ENCODE assay signal across 26 cellular contexts in genomic region chr12:19419086-19419485, GRCh38.
"Had no signal": no experiment of that assay in that cellular context is flagged by ENCODE, and none has a peak within 500 bp of the region (broad histone marks: within the 10 kb centered on the region; RNA-seq: fewer than 3 reads in every experiment).

No MANE protein-coding gene starts in this region.

- H3K4me3 Mint-ChIP-seq: activated CD4-positive, alpha-beta memory T cell treated with anti-CD3 and anti-CD28 coated beads for 36 hours; activated CD4-positive, alpha-beta T cell treated with anti-CD3 and anti-CD28 coated beads for 36 hours; activated CD4-positive, alpha-beta T cell treated with anti-CD3 and anti-CD28 coated beads, Interleukin-2, amount 10 ng/mL, durations not matched to agents 24 days and 14 days; activated CD8-positive, alpha-beta T cell treated with anti-CD3 and anti-CD28 coated beads, Interleukin-2, amount 10 ng/mL, durations not matched to agents 7 days and 5 days; activated naive CD8-positive, alpha-beta T cell; activated T-cell treated with anti-CD3 and anti-CD28 coated beads, Interleukin-2, amount 50 U/mL, for 4 hours; activated T-helper 17 cell treated with anti-CD3 and anti-CD28 coated beads, Interleukin-2, amount 50 U/mL, for 72 hours; central memory CD8-positive, alpha-beta T cell; effector memory CD8-positive, alpha-beta T cell had no signal

- H3K27ac ChIP-seq: brain microvascular endothelial cell, coronary artery, epithelial cell of prostate, esophagus squamous epithelium, gastroesophageal sphincter had no signal

- ATAC-seq: activated CD4-positive, alpha-beta T cell treated with anti-CD3 and anti-CD28 coated beads for 36 hours; activated CD8-positive, alpha-beta T cell treated with anti-CD3 and anti-CD28 coated beads, Interleukin-2, amount 10 ng/mL, durations not matched to agents 7 days and 5 days; activated T-cell treated with anti-CD3 and anti-CD28 coated beads, Interleukin-2, amount 50 U/mL, for 4 hours; activated T-helper 17 cell treated with anti-CD3 and anti-CD28 coated beads, Interleukin-2, amount 50 U/mL, for 72 hours; effector memory CD8-positive, alpha-beta T cell; gastroesophageal sphincter had no signal

- H3K4me3 ChIP-seq: coronary artery, esophagus squamous epithelium, gastroesophageal sphincter had no signal

- DNase-seq: activated CD4-positive, alpha-beta memory T cell treated with anti-CD3 and anti-CD28 coated beads for 36 hours; activated CD4-positive, alpha-beta T cell treated with anti-CD3 and anti-CD28 coated beads for 36 hours; activated CD4-positive, alpha-beta T cell treated with anti-CD3 and anti-CD28 coated beads, Interleukin-2, amount 10 ng/mL, durations not matched to agents 24 days and 14 days; activated CD4-positive, CD25-positive, alpha-beta regulatory T cell; activated CD4-positive, CD25-positive, alpha-beta regulatory T cell treated with anti-CD3 and anti-CD28 coated beads, Interleukin-2, amount 50 U/mL, for 72 hours; activated CD8-positive, alpha-beta T cell treated with anti-CD3 and anti-CD28 coated beads, Interleukin-2, amount 10 ng/mL, durations not matched to agents 7 days and 5 days; activated effector memory CD4-positive, alpha-beta T cell treated with Interleukin-2 at 50 U/mL for 16 hours; activated gamma-delta T cell treated with Interleukin-2 at 50 U/mL for 16 hours; activated naive CD4-positive, alpha-beta T cell treated with anti-CD3 and anti-CD28 coated beads, Interleukin-2, amount 50 U/mL, for 16 hours; activated naive CD4-positive, alpha-beta T cell treated with Interleukin-2 at 50 U/mL for 16 hours; activated T-cell treated with anti-CD3 and anti-CD28 coated beads, Interleukin-2, amount 50 U/mL, for 4 hours; amniotic stem cell; anterior cingulate cortex; brain microvascular endothelial cell; dermis blood vessel endothelial cell; effector CD4-positive, alpha-beta T cell; effector memory CD8-positive, alpha-beta T cell; esophagus squamous epithelium; foreskin melanocyte; T-helper 2 cell had no signal

- H3K9me3 Mint-ChIP-seq: activated CD4-positive, alpha-beta memory T cell treated with anti-CD3 and anti-CD28 coated beads for 36 hours; activated CD4-positive, alpha-beta T cell treated with anti-CD3 and anti-CD28 coated beads, Interleukin-2, amount 10 ng/mL, durations not matched to agents 24 days and 14 days; activated T-cell treated with anti-CD3 and anti-CD28 coated beads, Interleukin-2, amount 50 U/mL, for 4 hours; activated T-helper 17 cell treated with anti-CD3 and anti-CD28 coated beads, Interleukin-2, amount 50 U/mL, for 72 hours; central memory CD8-positive, alpha-beta T cell; effector memory CD8-positive, alpha-beta T cell had no signal

- H3K4me1 ChIP-seq: esophagus squamous epithelium, gastroesophageal sphincter had no signal

- H3K36me3 ChIP-seq: brain microvascular endothelial cell, esophagus squamous epithelium, gastroesophageal sphincter had no signal

- H3K36me3 Mint-ChIP-seq: activated CD4-positive, alpha-beta memory T cell treated with anti-CD3 and anti-CD28 coated beads for 36 hours; activated naive CD8-positive, alpha-beta T cell had no signal

- H3K9me3 ChIP-seq: esophagus squamous epithelium, gastroesophageal sphincter had no signal

- H3K27me3 Mint-ChIP-seq: activated CD4-positive, alpha-beta memory T cell treated with anti-CD3 and anti-CD28 coated beads for 36 hours; activated CD4-positive, alpha-beta T cell treated with anti-CD3 and anti-CD28 coated beads for 36 hours; activated CD4-positive, alpha-beta T cell treated with anti-CD3 and anti-CD28 coated beads, Interleukin-2, amount 10 ng/mL, durations not matched to agents 24 days and 14 days; activated naive CD8-positive, alpha-beta T cell; activated T-helper 17 cell treated with anti-CD3 and anti-CD28 coated beads, Interleukin-2, amount 50 U/mL, for 72 hours; central memory CD8-positive, alpha-beta T cell; effector memory CD8-positive, alpha-beta T cell had no signal

- H3K27me3 ChIP-seq: brain microvascular endothelial cell, esophagus squamous epithelium, gastroesophageal sphincter had no signal

- H3K27ac Mint-ChIP-seq: activated CD4-positive, alpha-beta memory T cell treated with anti-CD3 and anti-CD28 coated beads for 36 hours; activated CD4-positive, alpha-beta T cell treated with anti-CD3 and anti-CD28 coated beads for 36 hours; activated CD4-positive, alpha-beta T cell treated with anti-CD3 and anti-CD28 coated beads, Interleukin-2, amount 10 ng/mL, durations not matched to agents 24 days and 14 days; activated CD8-positive, alpha-beta T cell treated with anti-CD3 and anti-CD28 coated beads, Interleukin-2, amount 10 ng/mL, durations not matched to agents 7 days and 5 days; activated naive CD8-positive, alpha-beta T cell; effector memory CD8-positive, alpha-beta T cell had no signal
